ENCODE assay signal across 8 cellular contexts in genomic region chr19:49812997-49813861, GRCh38. TPM values are rescaled to one million over a fixed set of nuclear protein-coding genes. Genes with fewer than 3 reads are reported as not detected.
DNase-seq lines count a peak whose midpoint lies in the region; ATAC-seq, FAIRE-seq and TF ChIP-seq lines count a peak whose summit lies in the region.

TSS of gene FUZ (minus strand) at chr19:49813292. CDS start at chr19:49813106, 186 bp downstream.

- no peaks in the 10 kb centered on the region for H3K27me3 Mint-ChIP-seq in progenitor cell of endocrine pancreas

- H3K9me3 Mint-ChIP-seq in progenitor cell of endocrine pancreas (ENCODE audit: low read depth) = no peaks in the 10 kb centered on the region

- H3K27ac ChIP-seq in angular gyrus (ENCODE audit: low read depth, low read length) = peak within 1 kb of the TSS; percentile 100
- peak within 1 kb of the TSS; percentile 87 for H3K27ac ChIP-seq in upper lobe of right lung

- H3K27me3 ChIP-seq in upper lobe of right lung = no peaks in the 10 kb centered on the region

- peaks cover 17% of the 10 kb centered on the region for H3K4me1 Mint-ChIP-seq in progenitor cell of endocrine pancreas (ENCODE audit: low read depth)

- peak; percentile 99 for FAIRE-seq in G401.6 (lab: Jason Lieb, UNC)

- peak; percentile 97 for DNase-seq in NCI-H1694 treated with DMSO at 0.1 percent for 48 hours (lab: John Stamatoyannopoulos, UW)
- DNase-seq in left ventricle myocardium superior = peak; percentile 97
- peak; percentile 87 for DNase-seq in progenitor cell of endocrine pancreas (ENCODE audit: low spot score, unreplicated experiment)
- peak; percentile 97 for DNase-seq in upper lobe of right lung

- peaks cover 8% of the 10 kb centered on the region for H3K4me1 ChIP-seq in upper lobe of right lung

- no peaks in the 10 kb centered on the region for H3K36me3 ChIP-seq in upper lobe of right lung

- peak within 1 kb of the TSS; percentile 98 for H3K4me3 Mint-ChIP-seq in progenitor cell of endocrine pancreas (ENCODE audit: low read depth)

- H3K27ac Mint-ChIP-seq in progenitor cell of endocrine pancreas = peak within 1 kb of the TSS; percentile 99

- no peaks in the 10 kb centered on the region for H3K36me3 Mint-ChIP-seq in progenitor cell of endocrine pancreas (ENCODE audit: insufficient read depth)

- TF ChIP-seq CTCF in progenitor cell of endocrine pancreas (IDR thresholded peaks at IDR 0.05; ENCODE audit: unreplicated experiment) (peak; percentile 37), upper lobe of right lung (IDR thresholded peaks at IDR 0.05) (peak; percentile 29)

- peak within 1 kb of the TSS; percentile 57 for H3K4me3 ChIP-seq in upper lobe of right lung

- intact Hi-C loops in T-helper 2 cell treated with Interferon-gamma antibody and Interleukin-4, amounts not matched to agents 100 ng/mL and 5 ng/mL, for 36 hours (cut with micrococcal nuclease) = loop anchor here (1.0 to 2.0 kb wide), 2 partner anchors 64 to 728 kb away; partner anchors contain the start of genes AKT1S1, SNRNP70 and TBC1D17
- intact Hi-C loops in left ventricle myocardium superior (cut with micrococcal nuclease) = no loop called here
- intact Hi-C loops in upper lobe of right lung (cut with DNase I) = no loop called here

- peak; percentile 44 for ATAC-seq in HG02623 (IDR thresholded peaks at IDR 0.05; ENCODE audit: unreplicated experiment)
- ATAC-seq in left ventricle myocardium superior = peak; percentile 68
- ATAC-seq in upper lobe of right lung = peak; percentile 78

- no peaks in the 10 kb centered on the region for H3K9me3 ChIP-seq in upper lobe of right lung

RNA-seq across cellular contexts. Expression of gene FUZ, which starts in this region (rescaled TPM):
- total RNA-seq in T-helper 2 cell treated with Interferon-gamma antibody and Interleukin-4, amounts not matched to agents 100 ng/mL and 5 ng/mL, for 36 hours = 11.3 and 11.5 TPM in 2 replicates
- total RNA-seq in left ventricle myocardium superior (19.1 TPM), progenitor cell of endocrine pancreas (37.8 and 40.0 TPM in 2 replicates), upper lobe of right lung (20.1 TPM)

Comparison
In these comparisons a context has a peak if more than half of its experiments do, and no peak if none do; other contexts are left out.
1. Peak in every context shown above with its lines: DNase-seq, ATAC-seq, H3K4me3 ChIP-seq and H3K27ac ChIP-seq.